ENCODE assay signal across 9 cellular contexts in the genomic region with DNA sequence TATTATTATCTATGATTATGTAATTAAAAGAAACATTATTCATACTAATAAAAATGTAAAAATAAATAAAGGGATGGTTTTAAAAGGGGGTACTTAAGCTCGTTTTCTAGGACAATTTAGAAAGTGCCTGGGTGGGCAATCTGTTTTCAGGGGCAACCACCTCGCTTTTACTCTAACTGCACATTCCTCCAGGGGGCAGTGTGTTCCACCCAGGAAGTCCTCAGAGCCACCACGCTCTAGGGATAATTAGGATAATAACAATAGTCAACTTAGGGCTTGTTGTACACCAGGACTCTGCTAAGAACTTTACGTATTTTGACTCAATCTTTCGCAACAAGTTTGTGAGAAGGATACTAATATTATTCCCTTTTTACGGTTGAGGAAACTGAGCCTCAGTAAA.
DNase-seq lines count a peak whose midpoint lies in the region; ATAC-seq and TF ChIP-seq lines count a peak whose summit lies in the region.
"Had no signal": no experiment of that assay in that cellular context is flagged by ENCODE, and none has a peak within 500 bp of the region (broad histone marks: within the 10 kb centered on the region; RNA-seq: fewer than 3 reads in every experiment).

No MANE protein-coding gene starts in this region.

- no peak for ATAC-seq in heart left ventricle
- no peak for ATAC-seq in left cardiac atrium
- ATAC-seq in stimulated activated effector memory CD8-positive, alpha-beta T cell treated with anti-CD3 and anti-CD28 coated beads, Interleukin-12 subunit alpha, Interleukin-12 subunit beta, amount 100 ng/mL, for 72 hours = no peak
- ATAC-seq: activated naive CD8-positive, alpha-beta T cell treated with anti-CD3 and anti-CD28 coated beads, Interleukin-2, amount 50 U/mL, for 24 hours had no signal

- 68 to 73% (median 69%) methylated on average over 6 of the region's 6 CpGs for WGBS in heart left ventricle, 4 donors
- 73 to 78% methylated on average over 6 of the region's 6 CpGs for WGBS in esophagus squamous epithelium, 2 donors
- 70 to 80% methylated on average over 6 of the region's 6 CpGs for WGBS in transverse colon (ENCODE audit: low coverage in 1 of 2), 2 donors

- TF ChIP-seq EP300 in transverse colon (IDR thresholded peaks at IDR 0.05; ENCODE audit: low read depth) = no peak

- DNase-seq in heart left ventricle (no peak), left cardiac atrium (no peak), M059J (ENCODE audit: low read depth) (peak; percentile 25), esophagus squamous epithelium (lab: John Stamatoyannopoulos, UW) (no peak), transverse colon (no peak), Kasumi-1 (lab: John Stamatoyannopoulos, UW) (no peak), T-helper 1 cell (no peak)
- no peak for DNase-seq in stimulated activated effector memory CD8-positive, alpha-beta T cell treated with anti-CD3 and anti-CD28 coated beads, Interleukin-12 subunit alpha, Interleukin-12 subunit beta, amount 100 ng/mL, for 72 hours (ENCODE audit: low spot score in 2 of 2)
- DNase-seq: activated naive CD8-positive, alpha-beta T cell treated with anti-CD3 and anti-CD28 coated beads, Interleukin-2, amount 50 U/mL, for 24 hours had no signal

- no peak overlapping the region for H3K27ac Mint-ChIP-seq in stimulated activated effector memory CD8-positive, alpha-beta T cell treated with anti-CD3 and anti-CD28 coated beads, Interleukin-12 subunit alpha, Interleukin-12 subunit beta, amount 100 ng/mL, for 72 hours
- H3K27ac Mint-ChIP-seq: activated naive CD8-positive, alpha-beta T cell treated with anti-CD3 and anti-CD28 coated beads, Interleukin-2, amount 50 U/mL, for 24 hours had no signal

- no peak overlapping the region for H3K4me3 Mint-ChIP-seq in stimulated activated effector memory CD8-positive, alpha-beta T cell treated with anti-CD3 and anti-CD28 coated beads, Interleukin-12 subunit alpha, Interleukin-12 subunit beta, amount 100 ng/mL, for 72 hours
- H3K4me3 Mint-ChIP-seq: activated naive CD8-positive, alpha-beta T cell treated with anti-CD3 and anti-CD28 coated beads, Interleukin-2, amount 50 U/mL, for 24 hours had no signal

- TF ChIP-seq CTCF in heart left ventricle (IDR thresholded peaks at IDR 0.05) = peak in 7 of 12 donors; percentile 15 to 41 (median 31)
- TF ChIP-seq CTCF in esophagus squamous epithelium (IDR thresholded peaks at IDR 0.05) = peak in 5 of 6 experiments; percentile 8 to 47 (median 22)
- peak in 4 of 5 experiments; percentile 26 to 39 (median 28) for TF ChIP-seq CTCF in transverse colon (IDR thresholded peaks at IDR 0.05)

- H3K36me3 ChIP-seq in heart left ventricle = no peaks in the 10 kb centered on the region
- H3K36me3 ChIP-seq in esophagus squamous epithelium = no peaks in the 10 kb centered on the region
- H3K36me3 ChIP-seq in transverse colon = no peaks in the 10 kb centered on the region

- H3K9me3 ChIP-seq in heart left ventricle (no peaks in the 10 kb centered on the region), esophagus squamous epithelium (no peaks in the 10 kb centered on the region), transverse colon (no peaks in the 10 kb centered on the region)

- in situ Hi-C loops in transverse colon (cut with MboI; ENCODE audit: low pct_ligation_motif_present in 1 of 4, low pct_unique_long_range_greater_than_20kb in 1 of 4, low sequenced_read_pairs in 3 of 4) = no loop called here

- H3K4me3 ChIP-seq in heart left ventricle = no peak overlapping the region
- no peak overlapping the region for H3K4me3 ChIP-seq in esophagus squamous epithelium
- no peak overlapping the region for H3K4me3 ChIP-seq in transverse colon

- H3K27me3 ChIP-seq in heart left ventricle (no peaks in the 10 kb centered on the region), esophagus squamous epithelium (no peaks in the 10 kb centered on the region), transverse colon (no peaks in the 10 kb centered on the region)

- no peaks in the 10 kb centered on the region for H3K4me1 ChIP-seq in heart left ventricle
- H3K4me1 ChIP-seq in esophagus squamous epithelium = no peaks in the 10 kb centered on the region
- H3K4me1 ChIP-seq in transverse colon = no peaks in the 10 kb centered on the region

- no peaks in the 10 kb centered on the region for H3K36me3 Mint-ChIP-seq in stimulated activated effector memory CD8-positive, alpha-beta T cell treated with anti-CD3 and anti-CD28 coated beads, Interleukin-12 subunit alpha, Interleukin-12 subunit beta, amount 100 ng/mL, for 72 hours

- TF ChIP-seq POLR2A in heart left ventricle (IDR thresholded peaks at IDR 0.05) (no peak), esophagus squamous epithelium (IDR thresholded peaks at IDR 0.05) (no peak), transverse colon (IDR thresholded peaks at IDR 0.05) (no peak)

- H3K4me1 Mint-ChIP-seq in stimulated activated effector memory CD8-positive, alpha-beta T cell treated with anti-CD3 and anti-CD28 coated beads, Interleukin-12 subunit alpha, Interleukin-12 subunit beta, amount 100 ng/mL, for 72 hours = no peaks in the 10 kb centered on the region
- H3K4me1 Mint-ChIP-seq: activated naive CD8-positive, alpha-beta T cell treated with anti-CD3 and anti-CD28 coated beads, Interleukin-2, amount 50 U/mL, for 24 hours had no signal

- intact Hi-C loops in heart left ventricle (cut with DNase I) = no loop called here
- intact Hi-C loops in left cardiac atrium (cut with DNase I) = no loop called here
- intact Hi-C loops in esophagus squamous epithelium (cut with DNase I) = no loop called here
- intact Hi-C loops in transverse colon (cut with DNase I; ENCODE audit: low total_unique reads) = no loop called here

- H3K27ac ChIP-seq in heart left ventricle (no peak overlapping the region), esophagus squamous epithelium (no peak overlapping the region), transverse colon (no peak overlapping the region)

- H3K9me3 Mint-ChIP-seq in stimulated activated effector memory CD8-positive, alpha-beta T cell treated with anti-CD3 and anti-CD28 coated beads, Interleukin-12 subunit alpha, Interleukin-12 subunit beta, amount 100 ng/mL, for 72 hours = no peaks in the 10 kb centered on the region
- H3K9me3 Mint-ChIP-seq: activated naive CD8-positive, alpha-beta T cell treated with anti-CD3 and anti-CD28 coated beads, Interleukin-2, amount 50 U/mL, for 24 hours had no signal
